In genomic region chr11:47626234-47626633, GRCh38 we compare ENCODE assay signal across 42 cellular contexts. TPM values are rescaled to one million over a fixed set of nuclear protein-coding genes. Genes with fewer than 3 reads are reported as not detected.
"Had no signal": no experiment of that assay in that cellular context is flagged by ENCODE, and none has a peak within 500 bp of the region (broad histone marks: within the 10 kb centered on the region; RNA-seq: fewer than 3 reads in every experiment).

No MANE protein-coding gene starts in this region.

- H3K9me3 Mint-ChIP-seq: activated naive CD4-positive, alpha-beta T cell treated with anti-CD3 and anti-CD28 coated beads for 36 hours; activated naive CD4-positive, alpha-beta T cell treated with anti-CD3 and anti-CD28 coated beads, Interleukin-2, amount 10 ng/mL, durations not matched to agents 7 days and 5 days; activated naive CD4-positive, alpha-beta T cell treated with anti-CD3 and anti-CD28 coated beads, Interleukin-2, amount 50 U/mL, for 24 hours; activated naive CD4-positive, alpha-beta T cell treated with anti-CD3 and anti-CD28 coated beads, Interleukin-2, amount 50 U/mL, for 72 hours; activated naive CD8-positive, alpha-beta T cell treated with anti-CD3 and anti-CD28 coated beads for 36 hours; activated naive CD8-positive, alpha-beta T cell treated with anti-CD3 and anti-CD28 coated beads, Interleukin-2, amount 10 ng/mL, durations not matched to agents 7 days and 5 days; activated naive CD8-positive, alpha-beta T cell treated with anti-CD3 and anti-CD28 coated beads, Interleukin-2, amount 50 U/mL, for 24 hours; activated T-cell treated with anti-CD3 and anti-CD28 coated beads, Interleukin-2, amount 50 U/mL, for 24 hours; activated T-cell treated with anti-CD3 and anti-CD28 coated beads, Interleukin-2, amount 50 U/mL, for 4 hours; activated T-cell treated with anti-CD3 and anti-CD28 coated beads, Interleukin-2, amount 50 U/mL, for 72 hours; activated T-helper 1 cell treated with anti-CD3 and anti-CD28 coated beads, Interleukin-12 subunit alpha, Interleukin-12 subunit beta, Interleukin-2, Interleukin-4 antibody, amounts not matched to agents 30 ng/mL and 10 ng/mL and 1 ng/mL, durations not matched to agents 14 hours and 24 hours and 36 hours; activated T-helper 17 cell treated with anti-CD3 and anti-CD28 coated beads, Interleukin-2, amount 50 U/mL, for 72 hours; activated T-helper 2 cell treated with anti-CD3 and anti-CD28 coated beads, Interferon-gamma antibody, Interleukin-2, Interleukin-4, amounts not matched to agents 10 μg/mL and 5 μg/mL and 100 μg/mL, durations not matched to agents 14 hours and 24 hours and 36 hours; brain; central memory CD8-positive, alpha-beta T cell had no signal

- H3K4me1 ChIP-seq: adrenal gland, ascending aorta, body of pancreas, breast epithelium had no signal

- ATAC-seq: activated naive CD4-positive, alpha-beta T cell treated with anti-CD3 and anti-CD28 coated beads, Interleukin-2, amount 50 U/mL, for 72 hours; activated naive CD8-positive, alpha-beta T cell treated with anti-CD3 and anti-CD28 coated beads, Interleukin-2, amount 50 U/mL, for 24 hours; activated T-cell treated with anti-CD3 and anti-CD28 coated beads, Interleukin-2, amount 50 U/mL, for 4 hours; activated T-cell treated with anti-CD3 and anti-CD28 coated beads, Interleukin-2, amount 50 U/mL, for 72 hours; activated T-helper 17 cell treated with anti-CD3 and anti-CD28 coated beads, Interleukin-2, amount 50 U/mL, for 72 hours; body of pancreas had no signal

- FAIRE-seq: astrocyte, bronchial epithelial cell had no signal

- H3K4me3 ChIP-seq: adrenal gland, ascending aorta, body of pancreas, breast epithelium, cardiac muscle cell had no signal

- H3K27ac Mint-ChIP-seq: activated naive CD4-positive, alpha-beta T cell treated with anti-CD3 and anti-CD28 coated beads for 36 hours; activated naive CD4-positive, alpha-beta T cell treated with anti-CD3 and anti-CD28 coated beads, Interleukin-2, amount 10 ng/mL, durations not matched to agents 7 days and 5 days; activated naive CD8-positive, alpha-beta T cell; activated naive CD8-positive, alpha-beta T cell treated with anti-CD3 and anti-CD28 coated beads for 36 hours; activated naive CD8-positive, alpha-beta T cell treated with anti-CD3 and anti-CD28 coated beads, Interleukin-2, amount 10 ng/mL, durations not matched to agents 7 days and 5 days; activated naive CD8-positive, alpha-beta T cell treated with anti-CD3 and anti-CD28 coated beads, Interleukin-2, amount 50 U/mL, for 24 hours; activated T-cell treated with anti-CD3 and anti-CD28 coated beads, Interleukin-2, amount 50 U/mL, for 24 hours; activated T-cell treated with anti-CD3 and anti-CD28 coated beads, Interleukin-2, amount 50 U/mL, for 72 hours; activated T-helper 1 cell treated with anti-CD3 and anti-CD28 coated beads, Interleukin-12 subunit alpha, Interleukin-12 subunit beta, Interleukin-2, Interleukin-4 antibody, amounts not matched to agents 30 ng/mL and 10 ng/mL and 1 ng/mL, durations not matched to agents 14 hours and 24 hours and 36 hours; activated T-helper 17 cell treated with anti-CD3 and anti-CD28 coated beads, Interleukin-2, amount 50 U/mL, for 72 hours; activated T-helper 2 cell treated with anti-CD3 and anti-CD28 coated beads, Interferon-gamma antibody, Interleukin-2, Interleukin-4, amounts not matched to agents 10 μg/mL and 5 μg/mL and 100 μg/mL, durations not matched to agents 14 hours and 24 hours and 36 hours; brain had no signal

- DNase-seq: activated effector memory CD4-positive, alpha-beta T cell treated with anti-CD3 and anti-CD28 coated beads, Interleukin-2, amount 50 U/mL, for 16 hours; activated effector memory CD4-positive, alpha-beta T cell treated with Interleukin-2 at 50 U/mL for 16 hours; activated gamma-delta T cell; activated gamma-delta T cell treated with Interleukin-2 at 50 U/mL for 16 hours; activated naive CD4-positive, alpha-beta T cell; activated naive CD4-positive, alpha-beta T cell treated with anti-CD3 and anti-CD28 coated beads for 36 hours; activated naive CD4-positive, alpha-beta T cell treated with anti-CD3 and anti-CD28 coated beads, Interleukin-2, amount 10 ng/mL, durations not matched to agents 7 days and 5 days; activated naive CD4-positive, alpha-beta T cell treated with anti-CD3 and anti-CD28 coated beads, Interleukin-2, amount 50 U/mL, for 16 hours; activated naive CD4-positive, alpha-beta T cell treated with Interleukin-2 at 50 U/mL for 16 hours; activated naive CD8-positive, alpha-beta T cell treated with anti-CD3 and anti-CD28 coated beads for 36 hours; activated naive CD8-positive, alpha-beta T cell treated with anti-CD3 and anti-CD28 coated beads, Interleukin-2, amount 10 ng/mL, durations not matched to agents 7 days and 5 days; activated naive CD8-positive, alpha-beta T cell treated with anti-CD3 and anti-CD28 coated beads, Interleukin-2, amount 50 U/mL, for 24 hours; activated T-cell treated with anti-CD3 and anti-CD28 coated beads, Interleukin-2, amount 50 U/mL, for 24 hours; activated T-cell treated with anti-CD3 and anti-CD28 coated beads, Interleukin-2, amount 50 U/mL, for 4 hours; activated T-cell treated with anti-CD3 and anti-CD28 coated beads, Interleukin-2, amount 50 U/mL, for 48 hours; activated T-cell treated with anti-CD3 and anti-CD28 coated beads, Interleukin-2, amount 50 U/mL, for 72 hours; adrenal gland; amniotic stem cell; amygdala; anterior cingulate cortex; aorta; body of pancreas; brain microvascular endothelial cell; caudate nucleus; central memory CD4-positive, alpha-beta T cell; cerebellar nuclear complex had no signal

- H3K4me1 Mint-ChIP-seq: activated naive CD4-positive, alpha-beta T cell treated with anti-CD3 and anti-CD28 coated beads, Interleukin-2, amount 10 ng/mL, durations not matched to agents 7 days and 5 days; activated naive CD4-positive, alpha-beta T cell treated with anti-CD3 and anti-CD28 coated beads, Interleukin-2, amount 50 U/mL, for 24 hours; activated naive CD8-positive, alpha-beta T cell treated with anti-CD3 and anti-CD28 coated beads for 36 hours; activated naive CD8-positive, alpha-beta T cell treated with anti-CD3 and anti-CD28 coated beads, Interleukin-2, amount 10 ng/mL, durations not matched to agents 7 days and 5 days; activated naive CD8-positive, alpha-beta T cell treated with anti-CD3 and anti-CD28 coated beads, Interleukin-2, amount 50 U/mL, for 24 hours; activated T-helper 17 cell treated with anti-CD3 and anti-CD28 coated beads, Interleukin-2, amount 50 U/mL, for 72 hours; brain; central memory CD8-positive, alpha-beta T cell had no signal

- H3K27ac ChIP-seq: adrenal gland, ascending aorta, body of pancreas, brain microvascular endothelial cell, breast epithelium, cardiac muscle cell had no signal

- H3K27me3 Mint-ChIP-seq: activated naive CD4-positive, alpha-beta T cell treated with anti-CD3 and anti-CD28 coated beads, Interleukin-2, amount 10 ng/mL, durations not matched to agents 7 days and 5 days; activated naive CD4-positive, alpha-beta T cell treated with anti-CD3 and anti-CD28 coated beads, Interleukin-2, amount 50 U/mL, for 24 hours; activated naive CD8-positive, alpha-beta T cell; activated naive CD8-positive, alpha-beta T cell treated with anti-CD3 and anti-CD28 coated beads for 36 hours; activated naive CD8-positive, alpha-beta T cell treated with anti-CD3 and anti-CD28 coated beads, Interleukin-2, amount 10 ng/mL, durations not matched to agents 7 days and 5 days; activated naive CD8-positive, alpha-beta T cell treated with anti-CD3 and anti-CD28 coated beads, Interleukin-2, amount 50 U/mL, for 24 hours; activated T-cell treated with anti-CD3 and anti-CD28 coated beads, Interleukin-2, amount 50 U/mL, for 24 hours; activated T-helper 17 cell treated with anti-CD3 and anti-CD28 coated beads, Interleukin-2, amount 50 U/mL, for 72 hours; brain; central memory CD8-positive, alpha-beta T cell had no signal

- H3K4me3 Mint-ChIP-seq: activated naive CD4-positive, alpha-beta T cell treated with anti-CD3 and anti-CD28 coated beads for 36 hours; activated naive CD4-positive, alpha-beta T cell treated with anti-CD3 and anti-CD28 coated beads, Interleukin-2, amount 10 ng/mL, durations not matched to agents 7 days and 5 days; activated naive CD4-positive, alpha-beta T cell treated with anti-CD3 and anti-CD28 coated beads, Interleukin-2, amount 50 U/mL, for 24 hours; activated naive CD8-positive, alpha-beta T cell; activated naive CD8-positive, alpha-beta T cell treated with anti-CD3 and anti-CD28 coated beads for 36 hours; activated naive CD8-positive, alpha-beta T cell treated with anti-CD3 and anti-CD28 coated beads, Interleukin-2, amount 10 ng/mL, durations not matched to agents 7 days and 5 days; activated naive CD8-positive, alpha-beta T cell treated with anti-CD3 and anti-CD28 coated beads, Interleukin-2, amount 50 U/mL, for 24 hours; activated T-cell treated with anti-CD3 and anti-CD28 coated beads, Interleukin-2, amount 50 U/mL, for 24 hours; activated T-cell treated with anti-CD3 and anti-CD28 coated beads, Interleukin-2, amount 50 U/mL, for 4 hours; activated T-cell treated with anti-CD3 and anti-CD28 coated beads, Interleukin-2, amount 50 U/mL, for 72 hours; activated T-helper 1 cell treated with anti-CD3 and anti-CD28 coated beads, Interleukin-12 subunit alpha, Interleukin-12 subunit beta, Interleukin-2, Interleukin-4 antibody, amounts not matched to agents 30 ng/mL and 10 ng/mL and 1 ng/mL, durations not matched to agents 14 hours and 24 hours and 36 hours; activated T-helper 17 cell treated with anti-CD3 and anti-CD28 coated beads, Interleukin-2, amount 50 U/mL, for 72 hours; brain; central memory CD8-positive, alpha-beta T cell had no signal

- H3K36me3 ChIP-seq: breast epithelium had no signal

- H3K9me3 ChIP-seq: adrenal gland, ascending aorta, body of pancreas, breast epithelium had no signal

- H3K27me3 ChIP-seq: adrenal gland, ascending aorta, body of pancreas, brain microvascular endothelial cell, breast epithelium, cardiac muscle cell had no signal

RNA-seq across cellular contexts. Expression of gene C1QTNF4, which starts 32.0 kb away (rescaled TPM):
- total RNA-seq: activated naive CD4-positive, alpha-beta T cell treated with anti-CD3 and anti-CD28 coated beads for 36 hours; activated naive CD8-positive, alpha-beta T cell treated with anti-CD3 and anti-CD28 coated beads for 36 hours; ascending aorta had no signal

RNA-seq across cellular contexts. Expression of gene FAM180B, which starts 39.8 kb away (rescaled TPM):
- total RNA-seq: activated naive CD4-positive, alpha-beta T cell treated with anti-CD3 and anti-CD28 coated beads for 36 hours; activated naive CD8-positive, alpha-beta T cell treated with anti-CD3 and anti-CD28 coated beads for 36 hours; activated naive CD8-positive, alpha-beta T cell treated with anti-CD3 and anti-CD28 coated beads, Interleukin-2, amount 10 ng/mL, durations not matched to agents 7 days and 5 days; activated T-helper 1 cell treated with anti-CD3 and anti-CD28 coated beads, Interleukin-12 subunit alpha, Interleukin-12 subunit beta, Interleukin-2, Interleukin-4 antibody, amounts not matched to agents 30 ng/mL and 10 ng/mL and 1 ng/mL, durations not matched to agents 14 hours and 24 hours and 36 hours; activated T-helper 17 cell treated with anti-CD3 and anti-CD28 coated beads, Interleukin-2, amount 50 U/mL, for 72 hours; ascending aorta; bronchial epithelial cell; cardiac muscle cell; cardiac septum; cerebellum; chondrocyte had no signal
